Comparison of ENCODE assay signal across 12 cellular contexts in genomic region chr18:9115984-9116383, GRCh38. TPM values are rescaled to one million over a fixed set of nuclear protein-coding genes. Genes with fewer than 3 reads are reported as not detected.
DNase-seq lines count a peak whose midpoint lies in the region; ATAC-seq, FAIRE-seq and TF ChIP-seq lines count a peak whose summit lies in the region.
"Had no signal": no experiment of that assay in that cellular context is flagged by ENCODE, and none has a peak within 500 bp of the region (broad histone marks: within the 10 kb centered on the region; RNA-seq: fewer than 3 reads in every experiment).

No MANE protein-coding gene starts in this region.

- H3K9me3 ChIP-seq in heart right ventricle (no peaks in the 10 kb centered on the region), keratinocyte (ENCODE audit: control insufficient read depth, low read depth, low read length) (no peaks in the 10 kb centered on the region), upper lobe of left lung (no peaks in the 10 kb centered on the region)

- no peaks in the 10 kb centered on the region for H3K27me3 Mint-ChIP-seq in activated CD4-positive, alpha-beta memory T cell treated with anti-CD3 and anti-CD28 coated beads for 36 hours

- TF ChIP-seq EP300 in upper lobe of left lung (IDR thresholded peaks at IDR 0.05), result no peak

- peaks cover 81% of the 10 kb centered on the region for H3K4me1 Mint-ChIP-seq in activated CD4-positive, alpha-beta memory T cell treated with anti-CD3 and anti-CD28 coated beads for 36 hours (ENCODE audit: low read depth)

- CTCF ChIA-PET in activated CD4-positive, alpha-beta memory T cell treated with anti-CD3 and anti-CD28 coated beads for 36 hours (lab: Charles Lee), result interaction anchor here (1.6 to 4.5 kb wide), 2 partner anchors 12 to 42 kb away, joined by 4 to 28 read pairs; partner anchors contain the start of gene NDUFV2

- no peak for ATAC-seq in heart right ventricle
- no peak for ATAC-seq in Right ventricle myocardium inferior
- no peak for ATAC-seq in upper lobe of left lung (ENCODE audit: low FRiP score in 2 of 2)

- peak overlapping the region; percentile 78 for H3K4me3 Mint-ChIP-seq in activated CD4-positive, alpha-beta memory T cell treated with anti-CD3 and anti-CD28 coated beads for 36 hours

- no peak overlapping the region for H3K4me3 ChIP-seq in heart right ventricle
- H3K4me3 ChIP-seq in keratinocyte (ENCODE audit: control insufficient read depth in 2 of 3, extremely low read depth in 1 of 3, insufficient read depth in 2 of 3, low read depth in 1 of 3, low read length in 3 of 3), result no peak overlapping the region
- no peak overlapping the region for H3K4me3 ChIP-seq in upper lobe of left lung

- no peak overlapping the region for H3K9ac ChIP-seq in keratinocyte (ENCODE audit: control insufficient read depth, extremely low read depth, insufficient read depth, low read length)

- no peak overlapping the region for H2AFZ ChIP-seq in keratinocyte (ENCODE audit: control insufficient read depth, low read length)

- H3K27me3 ChIP-seq in heart right ventricle (no peaks in the 10 kb centered on the region), keratinocyte (ENCODE audit: control insufficient read depth, extremely low read depth, insufficient read depth, low read length) (no peaks in the 10 kb centered on the region), upper lobe of left lung (no peaks in the 10 kb centered on the region)

- no peak overlapping the region for H3K4me2 ChIP-seq in keratinocyte (ENCODE audit: control insufficient read depth, extremely low read depth, insufficient read depth, low read depth, low read length)

- peak overlapping the region; percentile 97 for H3K27ac Mint-ChIP-seq in activated CD4-positive, alpha-beta memory T cell treated with anti-CD3 and anti-CD28 coated beads for 36 hours

- DNase-seq in heart right ventricle, result no peak
- DNase-seq in Right ventricle myocardium inferior (ENCODE audit: missing footprints), result no peak
- no peak for DNase-seq in activated CD4-positive, alpha-beta memory T cell treated with anti-CD3 and anti-CD28 coated beads for 36 hours
- DNase-seq in keratinocyte (ENCODE audit: low read depth, low spot score), result no peak
- DNase-seq in upper lobe of left lung, result no peak
- no peak for DNase-seq in activated CD4-positive, CD25-positive, alpha-beta regulatory T cell treated with anti-CD3 and anti-CD28 coated beads, Interleukin-2, amount 50 U/mL, for 72 hours
- no peak for DNase-seq in NCI-H748 (lab: John Stamatoyannopoulos, UW; ENCODE audit: unreplicated experiment)
- DNase-seq in ecto neural progenitor cell (ENCODE audit: low spot score), result no peak
- DNase-seq: activated gamma-delta T cell treated with Interleukin-2 at 50 U/mL for 16 hours, AML-193, NCI-H2171, T1000 had no signal

- POLR2A ChIA-PET in activated CD4-positive, alpha-beta memory T cell treated with anti-CD3 and anti-CD28 coated beads for 36 hours (lab: Charles Lee), result interaction anchor here (1.2 to 8.2 kb wide), 8 partner anchors 8 to 42 kb away, joined by 3 to 109 read pairs (median 36); partner anchors contain the start of genes ANKRD12 and NDUFV2

- intact Hi-C loops in heart right ventricle (cut with DNase I) (loop anchor here in 1 of 10 donors (2.0 kb wide), 1 partner anchor 13 kb away; the partner anchor contains the start of gene NDUFV2), Right ventricle myocardium inferior (cut with DNase I) (no loop called here)
- intact Hi-C loops in activated CD4-positive, alpha-beta memory T cell treated with anti-CD3 and anti-CD28 coated beads for 36 hours (cut with micrococcal nuclease), result loop anchor here (10.0 kb wide), 1 partner anchor 1161 kb away; no protein-coding TSS in a partner anchor

- peaks cover 72% of the 10 kb centered on the region for H3K79me2 ChIP-seq in keratinocyte (ENCODE audit: control insufficient read depth, insufficient read depth, low read length)

- TF ChIP-seq CTCF in heart right ventricle (IDR thresholded peaks at IDR 0.05), result no peak
- no peak for TF ChIP-seq CTCF in keratinocyte (optimal IDR thresholded peaks at IDR 0.05 in 1 of 3, IDR thresholded peaks at IDR 0.05 in 1 of 3, conservative IDR thresholded peaks at IDR 0.05 in 1 of 3; ENCODE audit: extremely low read depth in 1 of 3, insufficient read depth in 2 of 3, low read length in 3 of 3)
- TF ChIP-seq CTCF in upper lobe of left lung (IDR thresholded peaks at IDR 0.05), result no peak

- peaks cover 11 to 99% (median 89%) of the 10 kb centered on the region in 9 donors for H3K4me1 ChIP-seq in heart right ventricle
- peaks cover 44% of the 10 kb centered on the region for H3K4me1 ChIP-seq in keratinocyte (ENCODE audit: control insufficient read depth, extremely low read depth, insufficient read depth, low read length)
- H3K4me1 ChIP-seq in upper lobe of left lung, result peaks cover 38 to 81% (median 63%) of the 10 kb centered on the region in 4 donors

- FAIRE-seq in keratinocyte (lab: Jason Lieb, UNC), result no peak

- H3K36me3 ChIP-seq in heart right ventricle (peaks cover 0 to 27% (median 3%) of the 10 kb centered on the region in 9 donors), keratinocyte (ENCODE audit: control insufficient read depth in 2 of 2, extremely low read depth in 1 of 2, insufficient read depth in 2 of 2, low read length in 2 of 2) (peaks cover 0 to 9% of the 10 kb centered on the region in 2 experiments), upper lobe of left lung (peaks cover 0 to 16% (median 0%) of the 10 kb centered on the region in 4 donors)

- TF ChIP-seq POLR2A in upper lobe of left lung (IDR thresholded peaks at IDR 0.05), result no peak

- H3K9me3 Mint-ChIP-seq in activated CD4-positive, alpha-beta memory T cell treated with anti-CD3 and anti-CD28 coated beads for 36 hours, result no peaks in the 10 kb centered on the region

- dilution Hi-C loops in keratinocyte (cut with MboI; ENCODE audit: extremely low pct_ligation_motif_present, low sequenced_read_pairs), result no loop called here

- H3K9me1 ChIP-seq in keratinocyte (ENCODE audit: control insufficient read depth, extremely low read depth, insufficient read depth, low read length), result no peaks in the 10 kb centered on the region

- peaks cover 64% of the 10 kb centered on the region for H3K36me3 Mint-ChIP-seq in activated CD4-positive, alpha-beta memory T cell treated with anti-CD3 and anti-CD28 coated beads for 36 hours

- peak overlapping the region in 6 of 10 donors; percentile 61 to 89 (median 71) for H3K27ac ChIP-seq in heart right ventricle
- peak overlapping the region; percentile 58 for H3K27ac ChIP-seq in keratinocyte (ENCODE audit: control insufficient read depth, insufficient read depth, low read length)
- peak overlapping the region in 3 of 4 donors; percentile 85 to 89 (median 85) for H3K27ac ChIP-seq in upper lobe of left lung

- no peaks in the 10 kb centered on the region for H4K20me1 ChIP-seq in keratinocyte (ENCODE audit: control insufficient read depth, extremely low read depth, insufficient read depth, low read length)

RNA-seq across cellular contexts. Expression of gene NDUFV2, which starts 13.5 kb away (rescaled TPM):
- 100 to 1,000 TPM; 362 to 529 (median 480) TPM for total RNA-seq in heart right ventricle
- polyA plus RNA-seq in heart right ventricle, result 1,000 to 10,000 TPM in 1 of 2 donors, 100 to 1,000 TPM in 1; 486 to 1,061 TPM
- 533 TPM for total RNA-seq in Right ventricle myocardium inferior
- 100 to 1,000 TPM; 535 to 552 TPM for total RNA-seq in activated CD4-positive, alpha-beta memory T cell treated with anti-CD3 and anti-CD28 coated beads for 36 hours
- polyA plus RNA-seq in keratinocyte, result 107 to 202 TPM (median 125 TPM) in 3 replicates
- 40.2 TPM for polyA plus RNA-seq in keratinocyte (2011; ENCODE audit: low read depth)
- polyA plus RNA-seq in keratinocyte (2011; cell fraction: cytosol; rRNA removed), result 106 and 185 TPM in 2 replicates
- polyA plus RNA-seq in keratinocyte (2011; cell fraction: nucleus; rRNA removed), result 67.0 and 74.2 TPM in 2 replicates
- 100 and 142 TPM in 2 replicates for polyA plus RNA-seq in keratinocyte (2012; ENCODE audit: low replicate concordance)
- polyA minus RNA-seq in keratinocyte, result 13.4 to 56.9 TPM (median 38.3 TPM) in 3 replicates
- 20.5 TPM for polyA minus RNA-seq in keratinocyte (2011; cell fraction: cytosol; rRNA and poly(A)+ RNA removed)
- 23.6 and 35.1 TPM in 2 replicates for polyA minus RNA-seq in keratinocyte (2011; cell fraction: nucleus; rRNA and poly(A)+ RNA removed)
- 100 to 1,000 TPM in 4 of 6 donors, 10 to 100 TPM in 2; 45.3 to 154 (median 113) TPM for total RNA-seq in upper lobe of left lung

RNA-seq across cellular contexts. Expression of gene ANKRD12, which starts 20.6 kb away (rescaled TPM):
- 10 to 100 TPM; 34.5 to 70.2 (median 55.5) TPM for total RNA-seq in heart right ventricle
- polyA plus RNA-seq in heart right ventricle, result 10 to 100 TPM in 1 of 2 donors, 1 to 10 TPM in 1; 3.1 to 69.9 TPM
- total RNA-seq in Right ventricle myocardium inferior, result 44.1 TPM
- 10 to 100 TPM; 77.8 to 83.9 TPM for total RNA-seq in activated CD4-positive, alpha-beta memory T cell treated with anti-CD3 and anti-CD28 coated beads for 36 hours
- 2.6 to 8.0 TPM (median 4.9 TPM) in 3 replicates for polyA plus RNA-seq in keratinocyte
- polyA plus RNA-seq in keratinocyte (2011; ENCODE audit: low read depth), result 160 TPM
- 2.0 and 3.8 TPM in 2 replicates for polyA plus RNA-seq in keratinocyte (2011; cell fraction: cytosol; rRNA removed)
- 7.0 and 9.0 TPM in 2 replicates for polyA plus RNA-seq in keratinocyte (2011; cell fraction: nucleus; rRNA removed)
- polyA plus RNA-seq in keratinocyte (2012; ENCODE audit: low replicate concordance), result 12.7 and 21.4 TPM in 2 replicates
- 3.0 to 39.0 TPM (median 12.0 TPM) in 3 replicates for polyA minus RNA-seq in keratinocyte
- polyA minus RNA-seq in keratinocyte (2011; cell fraction: cytosol; rRNA and poly(A)+ RNA removed), result 11.3 TPM
- polyA minus RNA-seq in keratinocyte (2011; cell fraction: nucleus; rRNA and poly(A)+ RNA removed), result 10.2 and 29.2 TPM in 2 replicates
- 10 to 100 TPM; 32.8 to 80.7 (median 65.6) TPM for total RNA-seq in upper lobe of left lung
